8 cellular contexts compared by ENCODE assay signal in genomic region chrX:75522565-75523411, GRCh38. TPM values are rescaled to one million over a fixed set of nuclear protein-coding genes. Genes with fewer than 3 reads are reported as not detected.
DNase-seq lines count a peak whose midpoint lies in the region; ATAC-seq and TF ChIP-seq lines count a peak whose summit lies in the region.

Gene ZDHHC15, minus strand, starts transcription at chrX:75523037. Its CDS starts 13 bp downstream, at chrX:75523024.

- H3K4me3 ChIP-seq in SK-N-SH (ENCODE audit: low read depth in 2 of 2, low read length in 1 of 2) (peak within 1 kb of the TSS in 1 of 2 experiments; percentile 44; a peak in 2 of 4 replicates), hepatocyte (peak within 1 kb of the TSS; percentile 21), aorta (ENCODE audit: low read length in 2 of 2) (peak within 1 kb of the TSS; percentile 55 to 82)

- peak; percentile 64 for DNase-seq in SK-N-SH
- DNase-seq in hepatocyte (ENCODE audit: low spot score) = peak; percentile 62
- DNase-seq in putamen (ENCODE audit: low spot score) = peak; percentile 58
- peak; percentile 75 to 88 for DNase-seq in aorta
- DNase-seq in GM20000 (ENCODE audit: low spot score) = no peak

- TF ChIP-seq CTCF in SK-N-SH (IDR thresholded peaks at IDR 0.05) (no peak), hepatocyte (IDR thresholded peaks at IDR 0.05; ENCODE audit: poor library complexity) (no peak), GM20000 (IDR thresholded peaks at IDR 0.05; ENCODE audit: extremely low read depth, missing control alignments) (no peak)

- no peak for TF ChIP-seq EP300 in SK-N-SH (IDR thresholded peaks at IDR 0.05; ENCODE audit: borderline replicate concordance in 1 of 2, low read depth in 1 of 2, low read length in 1 of 2)

- no peaks in the 10 kb centered on the region for H3K27me3 ChIP-seq in SK-N-SH (ENCODE audit: insufficient read depth)
- H3K27me3 ChIP-seq in hepatocyte = no peaks in the 10 kb centered on the region
- H3K27me3 ChIP-seq in aorta (ENCODE audit: control insufficient read depth in 1 of 2, insufficient read depth in 2 of 2, low read length in 1 of 2) = no peaks in the 10 kb centered on the region

- H3K9me2 ChIP-seq in SK-N-SH (no peaks in the 10 kb centered on the region), hepatocyte (replicated peaks; ENCODE audit: insufficient read depth) (no peaks in the 10 kb centered on the region)

- H3K36me3 ChIP-seq in SK-N-SH (replicated peaks in 1 of 2; ENCODE audit: control insufficient read depth in 1 of 2, insufficient read depth in 2 of 2, low read length in 1 of 2) (no peaks in the 10 kb centered on the region), hepatocyte (replicated peaks; ENCODE audit: insufficient read depth, low read depth) (no peaks in the 10 kb centered on the region), aorta (ENCODE audit: control insufficient read depth in 1 of 2, insufficient read depth in 2 of 2, low read length in 1 of 2) (no peaks in the 10 kb centered on the region)

- no peaks in the 10 kb centered on the region for H3F3A ChIP-seq in SK-N-SH (replicated peaks; ENCODE audit: insufficient read depth)

- POLR2A ChIA-PET in SK-N-SH (lab: Yijun Ruan, JAX) = no interaction called here

- ATAC-seq in HG02759 (IDR thresholded peaks at IDR 0.05; ENCODE audit: unreplicated experiment) (peak; percentile 61), aorta (ENCODE audit: low FRiP score) (peak; percentile 90), GM19452 (IDR thresholded peaks at IDR 0.05; ENCODE audit: unreplicated experiment) (no peak)

- H3K4me2 ChIP-seq in SK-N-SH (peak within 1 kb of the TSS; percentile 57; the same call in 1 of the 2 replicates), hepatocyte (peak within 1 kb of the TSS; percentile 71)

- no peaks in the 10 kb centered on the region for H3K79me2 ChIP-seq in SK-N-SH (ENCODE audit: insufficient read depth)
- no peaks in the 10 kb centered on the region for H3K79me2 ChIP-seq in hepatocyte

- H4K20me1 ChIP-seq in SK-N-SH (ENCODE audit: insufficient read depth) = no peaks in the 10 kb centered on the region
- H4K20me1 ChIP-seq in hepatocyte (ENCODE audit: insufficient read depth, poor library complexity, severe bottlenecking) = no peaks in the 10 kb centered on the region

- TF ChIP-seq RAD21 in SK-N-SH (IDR thresholded peaks at IDR 0.05; ENCODE audit: low read length) = no peak

- H3K4me1 ChIP-seq in SK-N-SH (ENCODE audit: control insufficient read depth in 1 of 2, insufficient read depth in 2 of 2, low read depth in 1 of 2, low read length in 1 of 2) = no peaks in the 10 kb centered on the region
- no peaks in the 10 kb centered on the region for H3K4me1 ChIP-seq in hepatocyte (ENCODE audit: insufficient read depth)
- H3K4me1 ChIP-seq in aorta (ENCODE audit: control insufficient read depth in 1 of 2, insufficient read depth in 2 of 2, low read length in 2 of 2) = no peaks in the 10 kb centered on the region

- 2% methylated on average over 12 of the region's 43 CpGs for WGBS in SK-N-SH (ENCODE audit: low lambda C conversion rate)
- WGBS in hepatocyte (ENCODE audit: low lambda C conversion rate, missing lambda C conversion rate) = 41% methylated on average over 41 of the region's 43 CpGs
- 1 to 31% methylated on average over 33 to 43 of the region's 43 CpGs for WGBS in aorta, 2 donors

- H3K9me3 ChIP-seq in SK-N-SH (no peaks in the 10 kb centered on the region), hepatocyte (ENCODE audit: low read depth) (no peaks in the 10 kb centered on the region), aorta (ENCODE audit: control insufficient read depth, low read length) (no peaks in the 10 kb centered on the region)

- H3K9ac ChIP-seq in SK-N-SH = no peak within 1 kb of the TSS

- H2AFZ ChIP-seq in SK-N-SH (ENCODE audit: low read depth) (no peak within 1 kb of the TSS), hepatocyte (peak within 1 kb of the TSS; percentile 63)

- intact Hi-C loops in aorta (cut with DNase I) = loop anchor here in 1 of 2 donors (10.0 kb wide), 1 partner anchor 248 kb away; the partner anchor contains the start of gene UPRT

- peak within 1 kb of the TSS in 1 of 2 experiments; percentile 54; a peak in 2 of 4 replicates for H3K27ac ChIP-seq in SK-N-SH (ENCODE audit: low read depth in 2 of 2, low read length in 1 of 2)
- H3K27ac ChIP-seq in angular gyrus (ENCODE audit: low read depth, low read length) = peak within 1 kb of the TSS; percentile 62
- H3K27ac ChIP-seq in hepatocyte = peak within 1 kb of the TSS; percentile 64
- H3K27ac ChIP-seq in aorta (ENCODE audit: low read depth in 1 of 2, low read length in 2 of 2) = peak within 1 kb of the TSS; percentile 14 to 75

- CTCF ChIA-PET in SK-N-SH (lab: Yijun Ruan, JAX) = no interaction called here

TF ChIP-seq in SK-N-SH, 30 proteins besides CTCF, POLR2A, EP300 and RAD21:
- TF ChIP-seq RFX5 (IDR thresholded peaks at IDR 0.05; ENCODE audit: low read length) (no peak), FOXJ3 (CRISPR knock-in tag; IDR thresholded peaks at IDR 0.05) (0 out of 2 replicates have a peak, but pooled peaks have one; percentile 46), CHD2 (IDR thresholded peaks at IDR 0.05; ENCODE audit: low read length, partially characterized antibody) (peak; percentile 60), PBX3 (IDR thresholded peaks at IDR 0.05) (no peak)
- TF ChIP-seq, protein P1, sequence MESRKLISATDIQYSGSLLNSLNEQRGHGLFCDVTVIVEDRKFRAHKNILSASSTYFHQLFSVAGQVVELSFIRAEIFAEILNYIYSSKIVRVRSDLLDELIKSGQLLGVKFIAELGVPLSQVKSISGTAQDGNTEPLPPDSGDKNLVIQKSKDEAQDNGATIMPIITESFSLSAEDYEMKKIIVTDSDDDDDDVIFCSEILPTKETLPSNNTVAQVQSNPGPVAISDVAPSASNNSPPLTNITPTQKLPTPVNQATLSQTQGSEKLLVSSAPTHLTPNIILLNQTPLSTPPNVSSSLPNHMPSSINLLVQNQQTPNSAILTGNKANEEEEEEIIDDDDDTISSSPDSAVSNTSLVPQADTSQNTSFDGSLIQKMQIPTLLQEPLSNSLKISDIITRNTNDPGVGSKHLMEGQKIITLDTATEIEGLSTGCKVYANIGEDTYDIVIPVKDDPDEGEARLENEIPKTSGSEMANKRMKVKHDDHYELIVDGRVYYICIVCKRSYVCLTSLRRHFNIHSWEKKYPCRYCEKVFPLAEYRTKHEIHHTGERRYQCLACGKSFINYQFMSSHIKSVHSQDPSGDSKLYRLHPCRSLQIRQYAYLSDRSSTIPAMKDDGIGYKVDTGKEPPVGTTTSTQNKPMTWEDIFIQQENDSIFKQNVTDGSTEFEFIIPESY (IDR thresholded peaks at IDR 0.05; ENCODE audit: borderline replicate concordance, low read depth) = no peak

RNA-seq across cellular contexts. Expression of gene ZDHHC15, which starts in this region (rescaled TPM):
- polyA plus RNA-seq in SK-N-SH (2012; rRNA removed) (0.02 and 0.03 TPM in 2 replicates), hepatocyte (0.65 and 0.84 TPM in 2 replicates), aorta (1 to 10 TPM in 1 of 2 donors, under 1 TPM in 1; 0.88 to 1.6 TPM)
- 0.09 and 0.10 TPM in 2 replicates for polyA plus RNA-seq in SK-N-SH (2012; cell fraction: cytosol; rRNA removed)
- polyA plus RNA-seq in SK-N-SH (2012; cell fraction: nucleus; rRNA removed) = 0.02 TPM in 1 of 2 replicates, not detected in the other
- total RNA-seq in hepatocyte (1.00 and 1.3 TPM in 2 replicates), aorta (1 to 10 TPM; 3.1 to 4.8 TPM)

Comparison
In these comparisons a context has a peak if more than half of its experiments do, and no peak if none do; other contexts are left out.
1. Peak in DNase-seq and H3K4me2 ChIP-seq in SK-N-SH; RNA of the gene not detected or under 1 TPM.